1 cellular context compared by ENCODE assay signal in genomic region chr21:36437745-36438128, GRCh38.
TF ChIP-seq lines count a peak whose summit lies in the region.

No MANE protein-coding gene starts in this region.

TF ChIP-seq in SK-N-SH, 30 proteins besides CTCF, POLR2A, EP300 and RAD21 (continued from another document):
- TF ChIP-seq RFX5 (IDR thresholded peaks at IDR 0.05; ENCODE audit: low read length) (no peak), EZH2phosphoT487 (IDR thresholded peaks at IDR 0.05; ENCODE audit: borderline replicate concordance, low read depth) (no peak), FOSL2 (IDR thresholded peaks at IDR 0.05; ENCODE audit: borderline replicate concordance, low read depth) (peak; percentile 63; the same call in 1 of the 2 replicates), POLR2AphosphoS5 (IDR thresholded peaks at IDR 0.05; ENCODE audit: low read depth, low read length) (no peak), MAX (IDR thresholded peaks at IDR 0.05; ENCODE audit: low read depth) (no peak), NFIC (IDR thresholded peaks at IDR 0.05; ENCODE audit: borderline replicate concordance) (peak; percentile 89), FOXJ3 (CRISPR knock-in tag; IDR thresholded peaks at IDR 0.05) (no peak), ELF1 (IDR thresholded peaks at IDR 0.05) (no peak), MXI1 (IDR thresholded peaks at IDR 0.05; ENCODE audit: low read depth, low read length) (no peak), GABPA (IDR thresholded peaks at IDR 0.05; ENCODE audit: low read depth) (no peak), RCOR1 (IDR thresholded peaks at IDR 0.05; ENCODE audit: low read length) (no peak), USF2 (IDR thresholded peaks at IDR 0.05; ENCODE audit: borderline replicate concordance, low read depth, low read length) (no peak), TAF1 (IDR thresholded peaks at IDR 0.05; ENCODE audit: borderline replicate concordance, low read depth, low read length) (no peak)
TF ChIP-seq in SK-N-SH: peak in this region for 5.
